ENCODE assay signal across 13 cellular contexts in the genomic region with DNA sequence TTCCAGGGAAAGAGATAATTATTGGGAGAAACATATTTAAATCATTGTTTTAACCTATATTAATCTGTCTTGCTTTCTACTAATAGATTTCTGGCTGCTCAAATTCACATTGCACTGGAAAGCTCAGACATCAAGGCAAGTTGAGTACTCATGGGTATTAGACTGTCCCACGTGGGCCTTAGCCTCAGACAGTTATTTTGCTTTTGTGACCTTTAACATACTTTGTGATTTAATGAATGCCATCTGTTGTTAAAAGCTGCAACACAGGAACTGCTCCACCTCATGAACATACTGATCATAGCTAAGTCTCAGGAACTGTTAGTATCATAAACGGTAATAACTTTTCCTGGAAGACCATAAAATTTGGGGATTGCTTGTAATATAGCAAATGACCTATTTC. TPM values are rescaled to one million over a fixed set of nuclear protein-coding genes. Genes with fewer than 3 reads are reported as not detected.
DNase-seq lines count a peak whose midpoint lies in the region; ATAC-seq and TF ChIP-seq lines count a peak whose summit lies in the region.
"Had no signal": no experiment of that assay in that cellular context is flagged by ENCODE, and none has a peak within 500 bp of the region (broad histone marks: within the 10 kb centered on the region; RNA-seq: fewer than 3 reads in every experiment).

No MANE protein-coding gene starts in this region.

- H3K4me1 ChIP-seq in heart right ventricle, result peaks cover 0 to 29% (median 20%) of the 10 kb centered on the region in 9 donors

- TF ChIP-seq CTCF in HFF-Myc (IDR thresholded peaks at IDR 0.05; ENCODE audit: low read depth, low read length, missing control alignments) (no peak), heart right ventricle (IDR thresholded peaks at IDR 0.05) (no peak)

- peak in 7 of 8 donors; percentile 34 to 84 (median 73) for ATAC-seq in heart right ventricle
- ATAC-seq in stimulated activated effector memory CD8-positive, alpha-beta T cell treated with anti-CD3 and anti-CD28 coated beads, Interleukin-12 subunit alpha, Interleukin-12 subunit beta, amount 100 ng/mL, for 72 hours, result no peak

- peaks cover 0 to 25% (median 0%) of the 10 kb centered on the region in 9 donors for H3K36me3 ChIP-seq in heart right ventricle

- H3K27ac ChIP-seq in heart right ventricle, result peak overlapping the region in 3 of 10 donors; percentile 16 to 56 (median 51)

- no peaks in the 10 kb centered on the region for H3K9me3 Mint-ChIP-seq in stimulated activated effector memory CD8-positive, alpha-beta T cell treated with anti-CD3 and anti-CD28 coated beads, Interleukin-12 subunit alpha, Interleukin-12 subunit beta, amount 100 ng/mL, for 72 hours
- H3K9me3 Mint-ChIP-seq: activated CD4-positive, alpha-beta T cell treated with anti-CD3 and anti-CD28 coated beads, Interleukin-2, amount 10 ng/mL, durations not matched to agents 24 days and 14 days had no signal

- H3K27me3 ChIP-seq in heart right ventricle, result no peaks in the 10 kb centered on the region
- H3K27me3 ChIP-seq: esophagus squamous epithelium had no signal

- H3K4me1 Mint-ChIP-seq in stimulated activated effector memory CD8-positive, alpha-beta T cell treated with anti-CD3 and anti-CD28 coated beads, Interleukin-12 subunit alpha, Interleukin-12 subunit beta, amount 100 ng/mL, for 72 hours, result peaks cover 17% of the 10 kb centered on the region

- intact Hi-C loops in heart right ventricle (cut with DNase I), result no loop called here

- no peak overlapping the region for H3K4me3 ChIP-seq in HFF-Myc (replicated peaks; ENCODE audit: low read depth, low read length)
- no peak overlapping the region for H3K4me3 ChIP-seq in heart right ventricle
- H3K4me3 ChIP-seq: esophagus squamous epithelium had no signal

- H3K36me3 Mint-ChIP-seq in stimulated activated effector memory CD8-positive, alpha-beta T cell treated with anti-CD3 and anti-CD28 coated beads, Interleukin-12 subunit alpha, Interleukin-12 subunit beta, amount 100 ng/mL, for 72 hours, result peaks cover 64% of the 10 kb centered on the region

- H3K4me3 Mint-ChIP-seq in stimulated activated effector memory CD8-positive, alpha-beta T cell treated with anti-CD3 and anti-CD28 coated beads, Interleukin-12 subunit alpha, Interleukin-12 subunit beta, amount 100 ng/mL, for 72 hours, result no peak overlapping the region
- H3K4me3 Mint-ChIP-seq: activated CD4-positive, alpha-beta T cell treated with anti-CD3 and anti-CD28 coated beads, Interleukin-2, amount 10 ng/mL, durations not matched to agents 24 days and 14 days had no signal

- DNase-seq in HFF-Myc (ENCODE audit: extremely low read depth, low read depth), result peak; percentile 84
- peak; percentile 49 for DNase-seq in amniotic stem cell (lab: John Stamatoyannopoulos, UW)
- DNase-seq in heart right ventricle, result no peak
- no peak for DNase-seq in stimulated activated effector memory CD8-positive, alpha-beta T cell treated with anti-CD3 and anti-CD28 coated beads, Interleukin-12 subunit alpha, Interleukin-12 subunit beta, amount 100 ng/mL, for 72 hours (ENCODE audit: low spot score in 2 of 2)
- no peak for DNase-seq in SKM-1 treated with dmso at 0.1 percent for 144 hours (lab: John Stamatoyannopoulos, UW; ENCODE audit: unreplicated experiment)
- no peak for DNase-seq in NCI-H526 treated with DMSO at 0.1 percent for 48 hours (lab: John Stamatoyannopoulos, UW)
- DNase-seq in activated CD4-positive, CD25-positive, alpha-beta regulatory T cell treated with anti-CD3 and anti-CD28 coated beads, Interleukin-2, amount 50 U/mL, for 72 hours, result no peak
- DNase-seq: activated CD4-positive, alpha-beta T cell treated with anti-CD3 and anti-CD28 coated beads, Interleukin-2, amount 10 ng/mL, durations not matched to agents 24 days and 14 days; esophagus squamous epithelium; NCI-H2081 treated with DMSO at 0.1 percent for 48 hours; SIG-M5; stimulated activated CD4-positive, alpha-beta T cell treated with anti-CD3 and anti-CD28 coated beads, Interleukin-1b, Interleukin-23, amount 100 ng/mL, for 48 hours had no signal

- 21 to 23% methylated on average over 2 of the region's 2 CpGs for WGBS in heart right ventricle, 2 donors

- H3K9me3 ChIP-seq in heart right ventricle, result no peaks in the 10 kb centered on the region
- H3K9me3 ChIP-seq: esophagus squamous epithelium had no signal

- H3K27ac Mint-ChIP-seq in stimulated activated effector memory CD8-positive, alpha-beta T cell treated with anti-CD3 and anti-CD28 coated beads, Interleukin-12 subunit alpha, Interleukin-12 subunit beta, amount 100 ng/mL, for 72 hours, result peak overlapping the region; percentile 60

RNA-seq across cellular contexts. Expression of a gene that starts 2.7 kb away (rescaled TPM):
- not detected for total RNA-seq in heart right ventricle
- polyA plus RNA-seq in heart right ventricle, result not detected
- total RNA-seq: temporal lobe had no signal

RNA-seq across cellular contexts. Expression of a gene that starts 36.5 kb away (rescaled TPM):
- total RNA-seq in heart right ventricle, result 1 to 10 TPM; 2.9 to 9.4 (median 5.3) TPM
- polyA plus RNA-seq in heart right ventricle, result 1 to 10 TPM; 1.6 to 2.8 TPM

Comparison
In these comparisons a context has a peak if more than half of its experiments do, and no peak if none do; other contexts are left out.
1. DNase-seq: peak in HFF-Myc (single experiment) and amniotic stem cell (single experiment); none in heart right ventricle (0 of 2), stimulated activated effector memory CD8-positive, alpha-beta T cell treated with anti-CD3 and anti-CD28 coated beads, Interleukin-12 subunit alpha, Interleukin-12 subunit beta, amount 100 ng/mL, for 72 hours (0 of 2), SKM-1 treated with dmso at 0.1 percent for 144 hours (single experiment), NCI-H526 treated with DMSO at 0.1 percent for 48 hours (single experiment) and activated CD4-positive, CD25-positive, alpha-beta regulatory T cell treated with anti-CD3 and anti-CD28 coated beads, Interleukin-2, amount 50 U/mL, for 72 hours (single experiment).